22 cellular contexts compared by ENCODE assay signal in the genomic region with DNA sequence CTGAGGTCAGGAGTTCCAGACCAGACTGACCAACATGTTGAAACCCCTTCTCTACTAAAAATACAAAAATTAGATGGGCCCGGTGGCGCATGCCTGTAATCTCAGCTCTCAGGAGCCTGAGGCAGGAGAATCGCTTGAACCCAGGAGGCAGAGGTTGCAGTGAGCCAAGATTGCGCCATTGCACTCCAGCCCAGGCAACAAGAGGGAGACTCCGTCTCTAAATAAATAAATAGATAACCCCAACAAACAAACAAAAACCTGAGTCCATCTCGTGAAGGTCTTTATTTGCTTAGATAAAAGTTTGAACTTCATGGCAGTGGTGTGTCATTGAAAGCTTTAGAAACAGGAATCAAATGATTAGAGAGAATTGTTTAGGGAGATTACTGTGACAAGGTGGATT.
"Had no signal": no experiment of that assay in that cellular context is flagged by ENCODE, and none has a peak within 500 bp of the region (broad histone marks: within the 10 kb centered on the region; RNA-seq: fewer than 3 reads in every experiment).

No MANE protein-coding gene starts in this region.

- H3K36me3 ChIP-seq: left ventricle myocardium inferior, spleen, stomach, thyroid gland, transverse colon, upper lobe of left lung, vagina had no signal

- H2AFZ ChIP-seq: parathyroid adenoma had no signal

- H3K9me3 ChIP-seq: left ventricle myocardium inferior, psoas muscle, spleen, stomach, testis, thyroid gland, transverse colon, upper lobe of left lung, vagina had no signal

- H3K79me2 ChIP-seq: parathyroid adenoma had no signal

- DNase-seq: hippocampal formation; kidney; left colon; left ventricle myocardium inferior; naive thymus-derived CD8-positive, alpha-beta T cell; occipital lobe; psoas muscle; spleen; stimulated activated CD4-positive, alpha-beta T cell treated with anti-CD3 and anti-CD28 coated beads, Interleukin-4, amount 100 ng/mL, for 4 hours; stimulated activated CD8-positive, alpha-beta memory T cell treated with anti-CD3 and anti-CD28 coated beads, Interleukin-4, amount 100 ng/mL, for 48 hours; stimulated activated naive CD4-positive, alpha-beta T cell treated with Interleukin-2 at 50 U/mL for 16 hours; stomach; testis; thyroid gland; transverse colon; upper lobe of left lung had no signal

- H3K4me3 ChIP-seq: left ventricle myocardium inferior, lung, psoas muscle, skin epidermis, spleen, stomach, testis, thyroid gland, transverse colon, upper lobe of left lung, vagina had no signal

- H3K4me1 ChIP-seq: left ventricle myocardium inferior, parathyroid adenoma, psoas muscle, spleen, stomach, testis, thyroid gland, transverse colon, upper lobe of left lung, vagina had no signal

- H3K9ac ChIP-seq: parathyroid adenoma had no signal

- FAIRE-seq: kidney had no signal

- H3K27ac ChIP-seq: left ventricle myocardium inferior, parathyroid adenoma, psoas muscle, skin epidermis, spleen, stomach, testis, thyroid gland, transverse colon, upper lobe of left lung, vagina had no signal

- H3K27me3 ChIP-seq: spleen, stomach, testis, thyroid gland, transverse colon, upper lobe of left lung, vagina had no signal

- ATAC-seq: left colon; naive thymus-derived CD8-positive, alpha-beta T cell; psoas muscle; sciatic nerve; stimulated activated memory B cell treated with anti-CD40 and anti-IgM and Interleukin-4, amounts not matched to agents 10 μg/mL and 1 μg/mL and 100 μg/mL, for 72 hours had no signal
